7 cellular contexts compared by ENCODE assay signal in the genomic region with DNA sequence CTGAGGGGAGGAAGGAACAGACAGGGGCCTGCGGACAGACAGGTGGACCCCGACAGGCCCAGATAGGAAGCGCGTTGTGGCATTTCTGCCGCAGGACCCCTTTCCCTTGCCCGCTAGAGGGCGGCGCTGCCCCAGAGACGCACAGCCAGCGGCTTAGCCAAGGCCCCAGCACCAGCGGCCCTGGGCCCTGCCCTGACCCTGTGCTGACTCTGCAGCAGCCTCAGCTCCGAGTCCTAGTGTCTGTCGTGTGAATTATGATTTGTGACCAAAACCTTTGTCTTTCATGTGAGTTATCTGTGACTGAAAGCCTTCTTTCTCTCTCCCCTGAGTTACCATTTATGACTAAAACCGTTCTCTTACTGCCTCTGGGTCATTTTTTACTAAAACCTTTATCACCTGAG. TPM values are rescaled to one million over a fixed set of nuclear protein-coding genes. Genes with fewer than 3 reads are reported as not detected.
DNase-seq lines count a peak whose midpoint lies in the region; ATAC-seq, FAIRE-seq and TF ChIP-seq lines count a peak whose summit lies in the region.

No MANE protein-coding gene starts in this region.

- intact Hi-C loops in HepG2 (cut with micrococcal nuclease; ENCODE audit: unreplicated experiment), result loop anchor here (1.0 to 5.0 kb wide), 3 partner anchors 34 to 244 kb away; no protein-coding TSS in a partner anchor

- POLR2A ChIA-PET in HepG2 (lab: Yijun Ruan, JAX), result interaction anchor here (1.0 kb wide), 1 partner anchor 244 kb away, joined by 3 read pairs; no protein-coding TSS in a partner anchor

- TF ChIP-seq POLR2A in HepG2 (IDR thresholded peaks at IDR 0.05; ENCODE audit: insufficient read depth in 1 of 2, low read depth in 2 of 2, low read length in 2 of 2), result no peak

- no peaks in the 10 kb centered on the region for H3K79me2 ChIP-seq in HepG2 (ENCODE audit: insufficient read depth, low read length)

- BruUV-seq in HepG2 (replicated peaks; lab: Mats Ljungman, UMichigan), result no TSS peak

- H3K9me3 ChIP-seq in HepG2 (ENCODE audit: low read length), result no peaks in the 10 kb centered on the region

- H3K4me3 Mint-ChIP-seq in central memory CD8-positive, alpha-beta T cell, result no peak overlapping the region

- peak; percentile 75 for ATAC-seq in HG03095 (IDR thresholded peaks at IDR 0.05; ENCODE audit: unreplicated experiment)
- no peak for ATAC-seq in central memory CD8-positive, alpha-beta T cell (replicated peaks; ENCODE audit: extremely low read depth, poor library complexity, severe bottlenecking)
- ATAC-seq in HepG2, result peak; percentile 95

- peaks cover 27% of the 10 kb centered on the region for H3K27me3 Mint-ChIP-seq in central memory CD8-positive, alpha-beta T cell

- no peaks in the 10 kb centered on the region for H3K36me3 Mint-ChIP-seq in central memory CD8-positive, alpha-beta T cell (ENCODE audit: insufficient read depth)

- no peaks in the 10 kb centered on the region for H3K4me1 Mint-ChIP-seq in central memory CD8-positive, alpha-beta T cell

- H3K36me3 ChIP-seq in HepG2 (replicated peaks in 1 of 2; ENCODE audit: control insufficient read depth in 1 of 2, insufficient read depth in 2 of 2, low read length in 2 of 2), result no peaks in the 10 kb centered on the region; a peak in 1 of 5 replicates

- H4K20me1 ChIP-seq in HepG2 (ENCODE audit: insufficient read depth, low read length), result 0 out of 2 replicates have a peak, but pooled peaks cover 3% of the 10 kb centered on the region

- in situ Hi-C loops in GM13977 (cut with MboI; ENCODE audit: low pct_unique_long_range_greater_than_20kb, low sequenced_read_pairs, unreplicated experiment), result no loop called here
- in situ Hi-C loops in HepG2 (cut with HindIII; ENCODE audit: extremely low pct_ligation_motif_present, low pct_unique_long_range_greater_than_20kb), result loop anchor here (10.0 kb wide), 1 partner anchor 241 kb away; no protein-coding TSS in a partner anchor

- H3K4me1 ChIP-seq in HepG2 (ENCODE audit: insufficient read depth, low read length), result peaks cover 21% of the 10 kb centered on the region

- CTCF ChIA-PET in HepG2 (lab: Yijun Ruan, JAX; ENCODE audit: low intra/inter-chr PET ratio, low total read pairs), result interaction anchor here (0.8 to 3.3 kb wide), 4 partner anchors 58 to 251 kb away, joined by 3 to 34 read pairs (median 8); partner anchors contain the start of gene NKD2

- peak; percentile 98 for TF ChIP-seq CTCF in GM13977 (IDR thresholded peaks at IDR 0.05; ENCODE audit: extremely low read depth, insufficient read depth, missing control alignments)
- peak; percentile 98 for TF ChIP-seq CTCF in HepG2 (CRISPR knock-in tag; IDR thresholded peaks at IDR 0.05)

- H3K27me3 ChIP-seq in HepG2 (ENCODE audit: control insufficient read depth in 1 of 2, insufficient read depth in 2 of 2, low read length in 2 of 2), result no peaks in the 10 kb centered on the region

- TF ChIP-seq RAD21 in HepG2 (CRISPR knock-in tag; IDR thresholded peaks at IDR 0.05), result peak; percentile 98

- no peak overlapping the region for H3K4me2 ChIP-seq in HepG2 (ENCODE audit: low read depth, low read length)

- no peak overlapping the region for H3K4me3 ChIP-seq in HepG2 (replicated peaks in 1 of 3; ENCODE audit: insufficient read depth in 1 of 3, low read depth in 2 of 3, low read length in 3 of 3)

- TF ChIP-seq EP300 in HepG2 (IDR thresholded peaks at IDR 0.05; ENCODE audit: low read depth in 2 of 2, low read length in 2 of 2), result no peak
- TF ChIP-seq EP300 in HepG2 (CRISPR knock-in tag; IDR thresholded peaks at IDR 0.05; ENCODE audit: borderline replicate concordance), result no peak

- H2AFZ ChIP-seq in HepG2 (ENCODE audit: low read length), result no peak overlapping the region

- FAIRE-seq in HepG2 (lab: Jason Lieb, UNC), result peak; percentile 39

- H3K27ac Mint-ChIP-seq in central memory CD8-positive, alpha-beta T cell (ENCODE audit: low read depth), result no peak overlapping the region

- no peak overlapping the region for H3K9ac ChIP-seq in HepG2 (ENCODE audit: insufficient read depth, low read depth, low read length)

- 14% methylated on average over 9 of the region's 14 CpGs for WGBS in HepG2 (ENCODE audit: low lambda C conversion rate)

- H3K27ac ChIP-seq in HepG2 (ENCODE audit: extremely low read length, insufficient read depth, low read length), result no peak overlapping the region

- DNase-seq in GM13977 (ENCODE audit: low spot score), result peak; percentile 89
- DNase-seq in NCI-H345 treated with DMSO at 0.1 percent for 48 hours (lab: John Stamatoyannopoulos, UW; ENCODE audit: unreplicated experiment), result peak; percentile 42
- peak; percentile 51 for DNase-seq in activated CD4-positive, alpha-beta T cell treated with anti-CD3 and anti-CD28 coated beads for 1 hour
- DNase-seq in central memory CD8-positive, alpha-beta T cell (ENCODE audit: low spot score in 2 of 2), result peak; percentile 27 to 46
- DNase-seq in HepG2 (ENCODE audit: low spot score), result peak; percentile 66
- peak; percentile 43 to 70 (median 46) for DNase-seq in stimulated activated CD4-positive, alpha-beta T cell treated with anti-CD3 and anti-CD28 coated beads, TNF-alpha, amount 100 ng/mL, for 48 hours (ENCODE audit: low read depth in 3 of 3)

- no peaks in the 10 kb centered on the region for H3K9me3 Mint-ChIP-seq in central memory CD8-positive, alpha-beta T cell

TF ChIP-seq in HepG2, 621 proteins besides CTCF, POLR2A, EP300 and RAD21 (continues in another document):
- no peak for TF ChIP-seq NCOA5 (CRISPR knock-in tag; IDR thresholded peaks at IDR 0.05)

RNA-seq across cellular contexts. Expression of gene TRIP13, which starts 30.8 kb away (rescaled TPM):
- 33.0 and 39.5 TPM in 2 replicates for total RNA-seq in HepG2 (2016; rRNA removed; fragmentation: Illumina TruSeq; extraction: Trizol)
- 8.1 and 9.8 TPM in 2 replicates for total RNA-seq in HepG2 (2016; cell fraction: cytosol; rRNA removed; fragmentation: Illumina TruSeq; extraction: Trizol; ENCODE audit: low read depth)
- total RNA-seq in HepG2 (2016; cell fraction: insoluble cytoplasmic fraction; rRNA removed; fragmentation: Illumina TruSeq; extraction: Trizol), result 33.0 and 42.4 TPM in 2 replicates
- total RNA-seq in HepG2 (2016; cell fraction: membrane; rRNA removed; fragmentation: Illumina TruSeq; extraction: Trizol), result 19.4 and 20.2 TPM in 2 replicates
- total RNA-seq in HepG2 (2016; cell fraction: nucleus; rRNA removed; fragmentation: Illumina TruSeq; extraction: Trizol), result 18.6 TPM in 2 replicates
- polyA plus RNA-seq in HepG2 (2011; rRNA removed), result 12.8 and 13.5 TPM in 2 replicates
- polyA plus RNA-seq in HepG2 (2011; cell fraction: cytosol; rRNA removed), result 6.1 and 7.0 TPM in 2 replicates
- 11.6 and 18.6 TPM in 2 replicates for polyA plus RNA-seq in HepG2 (2011; cell fraction: nucleus; rRNA removed)
- 6.5 and 11.3 TPM in 2 replicates for polyA plus RNA-seq in HepG2 (2012)
- polyA plus RNA-seq in HepG2 (2016; cell fraction: cytosol; fragmentation: Illumina TruSeq; extraction: Trizol; ENCODE audit: low read depth), result 4.9 and 6.9 TPM in 2 replicates
- polyA plus RNA-seq in HepG2 (2016; cell fraction: insoluble cytoplasmic fraction; fragmentation: Illumina TruSeq; extraction: Trizol; ENCODE audit: low read depth), result 44.2 and 47.5 TPM in 2 replicates
- polyA plus RNA-seq in HepG2 (2016; cell fraction: membrane; fragmentation: Illumina TruSeq; extraction: Trizol; ENCODE audit: low read depth), result 13.5 and 13.6 TPM in 2 replicates
- 42.0 and 45.8 TPM in 2 replicates for polyA plus RNA-seq in HepG2 (2016; cell fraction: nucleus; fragmentation: Illumina TruSeq; extraction: Trizol; ENCODE audit: insufficient read depth, low read depth)
- polyA minus RNA-seq in HepG2 (2011; rRNA and poly(A)+ RNA removed; ENCODE audit: low replicate concordance), result 6.3 and 101 TPM in 2 replicates
- 4.5 and 11.3 TPM in 2 replicates for polyA minus RNA-seq in HepG2 (2011; cell fraction: cytosol; rRNA and poly(A)+ RNA removed)
- 9.2 and 11.7 TPM in 2 replicates for polyA minus RNA-seq in HepG2 (2011; cell fraction: nucleus; rRNA and poly(A)+ RNA removed)

RNA-seq across cellular contexts. Expression of gene BRD9, which starts 30.9 kb away (rescaled TPM):
- total RNA-seq in HepG2 (2016; rRNA removed; fragmentation: Illumina TruSeq; extraction: Trizol), result 20.7 and 22.9 TPM in 2 replicates
- 6.6 and 8.1 TPM in 2 replicates for total RNA-seq in HepG2 (2016; cell fraction: cytosol; rRNA removed; fragmentation: Illumina TruSeq; extraction: Trizol; ENCODE audit: low read depth)
- 18.6 and 24.6 TPM in 2 replicates for total RNA-seq in HepG2 (2016; cell fraction: insoluble cytoplasmic fraction; rRNA removed; fragmentation: Illumina TruSeq; extraction: Trizol)
- 10.4 and 11.6 TPM in 2 replicates for total RNA-seq in HepG2 (2016; cell fraction: membrane; rRNA removed; fragmentation: Illumina TruSeq; extraction: Trizol)
- total RNA-seq in HepG2 (2016; cell fraction: nucleus; rRNA removed; fragmentation: Illumina TruSeq; extraction: Trizol), result 30.9 and 31.0 TPM in 2 replicates
- polyA plus RNA-seq in HepG2 (2011; rRNA removed), result 5.2 and 6.3 TPM in 2 replicates
- 4.5 and 4.6 TPM in 2 replicates for polyA plus RNA-seq in HepG2 (2011; cell fraction: cytosol; rRNA removed)
- polyA plus RNA-seq in HepG2 (2011; cell fraction: nucleus; rRNA removed), result 36.0 and 39.4 TPM in 2 replicates
- polyA plus RNA-seq in HepG2 (2012), result 10.7 and 10.9 TPM in 2 replicates
- polyA plus RNA-seq in HepG2 (2016; cell fraction: cytosol; fragmentation: Illumina TruSeq; extraction: Trizol; ENCODE audit: low read depth), result 2.4 and 2.5 TPM in 2 replicates
- polyA plus RNA-seq in HepG2 (2016; cell fraction: insoluble cytoplasmic fraction; fragmentation: Illumina TruSeq; extraction: Trizol; ENCODE audit: low read depth), result 17.6 and 19.2 TPM in 2 replicates
- 4.9 and 5.4 TPM in 2 replicates for polyA plus RNA-seq in HepG2 (2016; cell fraction: membrane; fragmentation: Illumina TruSeq; extraction: Trizol; ENCODE audit: low read depth)
- 65.1 and 68.5 TPM in 2 replicates for polyA plus RNA-seq in HepG2 (2016; cell fraction: nucleus; fragmentation: Illumina TruSeq; extraction: Trizol; ENCODE audit: insufficient read depth, low read depth)
- polyA minus RNA-seq in HepG2 (2011; rRNA and poly(A)+ RNA removed; ENCODE audit: low replicate concordance), result 15.9 and 73.1 TPM in 2 replicates
- 4.1 and 5.6 TPM in 2 replicates for polyA minus RNA-seq in HepG2 (2011; cell fraction: cytosol; rRNA and poly(A)+ RNA removed)
- polyA minus RNA-seq in HepG2 (2011; cell fraction: nucleus; rRNA and poly(A)+ RNA removed), result 30.7 and 34.1 TPM in 2 replicates

Comparison
In these comparisons a context has a peak if more than half of its experiments do, and no peak if none do; other contexts are left out.
1. DNase-seq: peak in every context shown above with its lines; median percentile 89 in GM13977; 66 in HepG2; 51 in activated CD4-positive, alpha-beta T cell treated with anti-CD3 and anti-CD28 coated beads for 1 hour; 46 in stimulated activated CD4-positive, alpha-beta T cell treated with anti-CD3 and anti-CD28 coated beads, TNF-alpha, amount 100 ng/mL, for 48 hours; 42 in NCI-H345 treated with DMSO at 0.1 percent for 48 hours; 36 in central memory CD8-positive, alpha-beta T cell.